ENCODE assay signal across 8 cellular contexts in the genomic region with DNA sequence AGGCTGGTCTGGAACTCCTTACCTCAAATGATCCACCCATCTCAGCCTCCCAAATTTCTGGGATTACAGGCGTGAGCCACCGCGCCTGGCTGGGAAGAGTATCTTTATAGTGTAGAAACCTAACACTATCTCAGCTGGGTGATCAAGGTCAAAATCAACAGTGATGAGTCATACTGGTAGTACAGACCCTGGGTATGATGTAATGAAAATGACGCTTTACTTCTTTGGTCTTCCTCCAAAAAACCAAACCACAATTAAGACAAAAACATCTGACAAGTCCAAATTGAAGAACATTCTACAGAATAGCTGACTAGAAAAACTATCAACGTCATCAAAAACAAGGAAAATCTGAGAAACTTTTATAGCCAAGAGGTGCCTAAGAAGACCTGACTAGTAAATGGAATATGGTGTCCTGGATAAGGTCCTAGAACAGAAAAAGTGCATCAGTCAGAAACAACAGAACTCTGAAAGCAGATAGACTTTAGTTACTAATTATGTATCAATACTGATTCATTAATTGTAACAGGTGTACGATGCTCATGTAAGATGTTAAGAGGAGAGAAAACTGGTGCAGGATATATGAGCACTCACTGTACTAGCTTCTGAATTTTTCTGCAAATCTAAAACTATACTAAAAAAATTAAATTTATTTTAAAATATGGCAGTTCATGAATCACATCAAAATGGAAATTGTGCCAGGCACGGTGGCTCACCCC. TPM values are rescaled to one million over a fixed set of nuclear protein-coding genes. Genes with fewer than 3 reads are reported as not detected.
DNase-seq lines count a peak whose midpoint lies in the region; ATAC-seq and TF ChIP-seq lines count a peak whose summit lies in the region.

No MANE protein-coding gene starts in this region.

- H3K27ac ChIP-seq in right atrium auricular region, result no peak overlapping the region

- peak; percentile 71 for DNase-seq in CD1c-positive myeloid dendritic cell (ENCODE audit: extremely low spot score)
- peak; percentile 66 for DNase-seq in OCI-M1 (lab: John Stamatoyannopoulos, UW)
- peak; percentile 33 for DNase-seq in epithelial cell of esophagus (ENCODE audit: low read depth)
- no peak for DNase-seq in DMS79 treated with DMSO at 0.1 percent for 48 hours (lab: John Stamatoyannopoulos, UW)
- DNase-seq in NCI-H1436 (lab: John Stamatoyannopoulos, UW), result no peak
- no peak for DNase-seq in right atrium auricular region (ENCODE audit: low spot score)
- DNase-seq in HuH-7 (ENCODE audit: low spot score), result no peak

- peaks cover 0 to 4% of the 10 kb centered on the region in 2 donors for H3K9me3 ChIP-seq in right atrium auricular region

- H3K4me1 ChIP-seq in right atrium auricular region, result no peaks in the 10 kb centered on the region

- H3K27me3 ChIP-seq in right atrium auricular region, result no peaks in the 10 kb centered on the region

- no peak for TF ChIP-seq CTCF in epithelial cell of esophagus (IDR thresholded peaks at IDR 0.05; ENCODE audit: insufficient read depth, low read depth, low read length, missing control alignments)
- TF ChIP-seq CTCF in right atrium auricular region (IDR thresholded peaks at IDR 0.05), result no peak

- H3K36me3 ChIP-seq in right atrium auricular region, result no peaks in the 10 kb centered on the region

- no peak overlapping the region for H3K4me3 ChIP-seq in epithelial cell of esophagus (ENCODE audit: low read length)
- no peak overlapping the region for H3K4me3 ChIP-seq in right atrium auricular region

- ATAC-seq in GM21515 (IDR thresholded peaks at IDR 0.05; ENCODE audit: unreplicated experiment), result peak; percentile 58

RNA-seq across cellular contexts. Expression of a gene that starts 25.4 kb away (rescaled TPM):
- 10 to 100 TPM; 13.6 to 18.8 TPM for total RNA-seq in right atrium auricular region

Comparison
In these comparisons a context has a peak if more than half of its experiments do, and no peak if none do; other contexts are left out.
1. DNase-seq: peak in CD1c-positive myeloid dendritic cell (single experiment), OCI-M1 (single experiment) and epithelial cell of esophagus (single experiment); none in DMS79 treated with DMSO at 0.1 percent for 48 hours (single experiment), NCI-H1436 (single experiment), right atrium auricular region (single experiment) and HuH-7 (single experiment).